1 cellular context compared by ENCODE assay signal in the genomic region with DNA sequence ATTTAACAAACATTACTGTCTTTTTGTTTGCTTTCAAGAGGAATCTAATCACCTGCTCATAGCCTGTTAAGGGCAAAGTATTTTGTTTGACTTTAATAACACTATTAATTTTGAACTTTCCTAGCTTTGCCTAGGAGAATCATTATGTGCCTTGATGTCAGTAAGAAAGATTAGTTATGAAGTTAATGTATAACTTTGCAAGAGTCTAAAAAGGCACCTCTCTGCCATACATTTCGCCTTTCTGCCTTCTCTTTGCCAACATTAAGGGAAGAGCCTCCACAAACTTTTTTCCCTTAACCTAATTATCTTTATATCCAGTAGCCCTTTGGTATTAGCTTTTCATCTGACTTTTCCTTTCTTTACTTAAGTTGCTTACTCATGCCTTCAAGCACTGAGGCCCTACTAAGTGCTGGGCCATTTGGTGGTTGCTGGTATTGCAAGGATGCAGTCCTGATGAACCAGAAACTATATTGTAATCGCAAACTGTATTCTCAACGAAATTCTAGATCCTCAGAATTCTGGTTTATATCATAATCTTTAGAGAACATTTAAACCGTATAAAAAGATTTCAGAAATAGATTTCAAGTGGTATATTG.
TF ChIP-seq lines count a peak whose summit lies in the region.

No MANE protein-coding gene starts in this region.

TF ChIP-seq in WTC11, 78 proteins besides CTCF, POLR2A, EP300 and RAD21 (continued from another document):
- TF ChIP-seq, protein P1, sequence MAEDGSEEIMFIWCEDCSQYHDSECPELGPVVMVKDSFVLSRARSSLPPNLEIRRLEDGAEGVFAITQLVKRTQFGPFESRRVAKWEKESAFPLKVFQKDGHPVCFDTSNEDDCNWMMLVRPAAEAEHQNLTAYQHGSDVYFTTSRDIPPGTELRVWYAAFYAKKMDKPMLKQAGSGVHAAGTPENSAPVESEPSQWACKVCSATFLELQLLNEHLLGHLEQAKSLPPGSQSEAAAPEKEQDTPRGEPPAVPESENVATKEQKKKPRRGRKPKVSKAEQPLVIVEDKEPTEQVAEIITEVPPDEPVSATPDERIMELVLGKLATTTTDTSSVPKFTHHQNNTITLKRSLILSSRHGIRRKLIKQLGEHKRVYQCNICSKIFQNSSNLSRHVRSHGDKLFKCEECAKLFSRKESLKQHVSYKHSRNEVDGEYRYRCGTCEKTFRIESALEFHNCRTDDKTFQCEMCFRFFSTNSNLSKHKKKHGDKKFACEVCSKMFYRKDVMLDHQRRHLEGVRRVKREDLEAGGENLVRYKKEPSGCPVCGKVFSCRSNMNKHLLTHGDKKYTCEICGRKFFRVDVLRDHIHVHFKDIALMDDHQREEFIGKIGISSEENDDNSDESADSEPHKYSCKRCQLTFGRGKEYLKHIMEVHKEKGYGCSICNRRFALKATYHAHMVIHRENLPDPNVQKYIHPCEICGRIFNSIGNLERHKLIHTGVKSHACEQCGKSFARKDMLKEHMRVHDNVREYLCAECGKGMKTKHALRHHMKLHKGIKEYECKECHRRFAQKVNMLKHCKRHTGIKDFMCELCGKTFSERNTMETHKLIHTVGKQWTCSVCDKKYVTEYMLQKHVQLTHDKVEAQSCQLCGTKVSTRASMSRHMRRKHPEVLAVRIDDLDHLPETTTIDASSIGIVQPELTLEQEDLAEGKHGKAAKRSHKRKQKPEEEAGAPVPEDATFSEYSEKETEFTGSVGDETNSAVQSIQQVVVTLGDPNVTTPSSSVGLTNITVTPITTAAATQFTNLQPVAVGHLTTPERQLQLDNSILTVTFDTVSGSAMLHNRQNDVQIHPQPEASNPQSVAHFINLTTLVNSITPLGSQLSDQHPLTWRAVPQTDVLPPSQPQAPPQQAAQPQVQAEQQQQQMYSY (CRISPR knock-in tag; IDR thresholded peaks at IDR 0.05): no peak
- TF ChIP-seq GRHL2 (CRISPR knock-in tag; IDR thresholded peaks at IDR 0.05; ENCODE audit: insufficient replicate concordance, severe bottlenecking) (no peak), NFATC4 (CRISPR knock-in tag; IDR thresholded peaks at IDR 0.05) (no peak)
